ENCODE assay signal across 1 cellular context in the genomic region with DNA sequence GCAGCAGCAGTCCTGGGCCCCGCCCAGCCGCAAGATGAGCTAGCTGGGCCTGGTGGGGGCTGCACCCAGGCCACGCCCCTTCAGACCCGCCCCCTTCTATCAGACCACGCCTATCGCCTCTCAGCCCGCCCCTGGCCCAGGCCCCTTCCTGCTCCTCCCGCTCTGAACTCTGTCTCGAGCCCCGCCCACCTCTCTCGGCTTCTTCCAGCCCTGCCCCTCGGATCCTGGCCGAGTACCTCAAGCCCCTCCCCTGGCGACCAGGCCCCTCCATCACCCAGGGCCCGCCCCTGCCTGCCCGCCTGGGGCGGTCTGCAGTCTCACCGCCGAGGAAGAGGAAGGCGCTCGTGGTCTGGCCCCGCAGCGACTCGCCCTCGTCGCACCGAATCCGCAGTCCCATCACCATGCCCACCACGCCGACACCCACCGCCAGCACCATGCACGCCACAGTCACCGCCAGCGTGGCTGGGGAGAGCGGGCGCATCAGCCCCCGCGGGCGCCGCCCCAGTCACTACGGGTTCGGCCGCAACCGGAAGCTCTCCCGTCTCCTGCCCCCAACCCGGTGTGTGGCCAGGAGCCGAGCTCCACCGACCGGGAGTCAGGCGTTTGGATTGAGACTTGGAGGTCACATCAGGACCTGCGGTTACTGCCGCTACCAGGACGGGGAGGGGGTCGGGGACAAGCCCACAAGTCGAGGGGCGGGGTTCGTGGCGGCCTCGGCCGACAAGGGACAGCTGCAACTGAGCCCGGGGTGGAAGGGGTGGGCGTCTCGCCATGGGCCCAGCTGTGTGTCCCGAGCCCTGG.
TF ChIP-seq lines count a peak whose summit lies in the region.

No MANE protein-coding gene starts in this region.

TF ChIP-seq in endothelial cell of umbilical vein, 7 proteins besides CTCF, POLR2A, EP300 and RAD21:
- TF ChIP-seq MAX (IDR thresholded peaks at IDR 0.05; ENCODE audit: insufficient read depth, insufficient read length) = no peak
- peak; percentile 21 for TF ChIP-seq POLR2AphosphoS5 (IDR thresholded peaks at IDR 0.05; ENCODE audit: insufficient read depth, low read depth, low read length)
TF ChIP-seq in endothelial cell of umbilical vein: peak in this region for 1.
